In the genomic region with DNA sequence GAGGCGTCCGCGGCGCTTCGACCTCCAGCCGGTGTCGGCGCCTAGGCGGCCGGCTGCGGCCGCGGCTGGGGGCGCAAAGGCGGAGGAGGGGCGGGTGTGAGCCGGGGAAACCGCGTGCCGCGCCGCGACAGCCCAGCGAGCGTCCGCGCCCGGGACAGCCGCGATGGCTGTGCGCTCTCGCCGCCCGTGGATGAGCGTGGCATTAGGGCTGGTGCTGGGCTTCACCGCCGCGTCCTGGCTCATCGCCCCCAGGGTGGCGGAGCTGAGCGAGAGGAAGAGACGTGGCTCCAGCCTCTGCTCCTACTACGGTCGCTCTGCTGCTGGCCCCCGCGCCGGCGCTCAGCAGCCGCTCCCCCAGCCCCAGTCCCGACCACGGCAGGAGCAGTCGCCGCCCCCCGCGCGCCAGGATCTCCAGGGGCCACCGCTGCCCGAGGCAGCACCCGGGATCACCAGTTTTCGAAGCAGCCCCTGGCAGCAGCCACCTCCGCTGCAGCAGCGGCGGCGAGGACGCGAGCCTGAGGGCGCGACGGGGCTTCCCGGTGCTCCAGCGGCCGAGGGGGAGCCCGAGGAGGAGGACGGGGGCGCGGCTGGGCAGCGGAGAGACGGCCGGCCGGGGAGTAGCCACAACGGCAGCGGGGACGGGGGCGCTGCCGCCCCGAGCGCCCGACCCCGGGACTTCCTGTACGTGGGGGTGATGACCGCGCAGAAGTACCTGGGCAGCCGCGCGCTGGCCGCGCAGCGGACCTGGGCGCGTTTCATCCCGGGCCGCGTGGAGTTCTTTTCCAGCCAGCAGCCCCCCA, we compare ENCODE assay signal across 8 cellular contexts. TPM values are rescaled to one million over a fixed set of nuclear protein-coding genes. Genes with fewer than 3 reads are reported as not detected.
DNase-seq lines count a peak whose midpoint lies in the region; ATAC-seq and TF ChIP-seq lines count a peak whose summit lies in the region.

No MANE protein-coding gene starts in this region.

- no peaks in the 10 kb centered on the region for H3K9me3 ChIP-seq in heart left ventricle

- intact Hi-C loops in heart left ventricle (cut with DNase I): loop anchor here in 8 of 10 donors (5.0 to 10.0 kb wide), 6 partner anchors 237 to 1510 kb away; partner anchors contain the start of gene CDC42SE2 (in 1 of the 8)

- H3K27me3 Mint-ChIP-seq in activated T-cell treated with anti-CD3 and anti-CD28 coated beads, Interleukin-2, amount 50 U/mL, for 72 hours (ENCODE audit: low read depth): peaks cover 50% of the 10 kb centered on the region
- peaks cover 55% of the 10 kb centered on the region for H3K27me3 Mint-ChIP-seq in progenitor cell of endocrine pancreas

- H3K27ac ChIP-seq in heart left ventricle: peak overlapping the region; percentile 15 to 89 (median 73)

- peaks cover 0 to 33% (median 12%) of the 10 kb centered on the region in 12 donors for H3K4me1 ChIP-seq in heart left ventricle

- peak overlapping the region in 1 of 2 donors; percentile 88 for H3K4me3 Mint-ChIP-seq in activated T-cell treated with anti-CD3 and anti-CD28 coated beads, Interleukin-2, amount 50 U/mL, for 72 hours
- peak overlapping the region; percentile 79 for H3K4me3 Mint-ChIP-seq in progenitor cell of endocrine pancreas (ENCODE audit: low read depth)

- ATAC-seq in HG03045 (IDR thresholded peaks at IDR 0.05; ENCODE audit: unreplicated experiment): peak; percentile 36
- peak; percentile 58 to 64 for ATAC-seq in activated T-cell treated with anti-CD3 and anti-CD28 coated beads, Interleukin-2, amount 50 U/mL, for 72 hours (replicated peaks in 1 of 2)
- ATAC-seq in heart left ventricle: peak in 2 of 4 donors; percentile 42 to 54

- H3K4me3 ChIP-seq in heart left ventricle: peak overlapping the region; percentile 64 to 85 (median 72)

- DNase-seq in stimulated activated CD4-positive, alpha-beta T cell treated with anti-CD3 and anti-CD28 coated beads, Interleukin-12 subunit alpha, Interleukin-12 subunit beta, amount 100 ng/mL, for 4 hours: peak; percentile 2
- no peak for DNase-seq in stimulated activated CD4-positive, alpha-beta T cell treated with anti-CD3 and anti-CD28 coated beads, Interleukin-1b, Interleukin-23, amount 100 ng/mL, for 48 hours
- peak; percentile 1 for DNase-seq in activated T-cell treated with anti-CD3 and anti-CD28 coated beads, Interleukin-2, amount 50 U/mL, for 72 hours
- DNase-seq in heart left ventricle (peak in 4 of 5 donors; percentile 18 to 69 (median 24)), progenitor cell of endocrine pancreas (ENCODE audit: low spot score, unreplicated experiment) (peak; percentile 18), NCI-H524 (lab: John Stamatoyannopoulos, UW) (no peak), NCI-H2171 (lab: John Stamatoyannopoulos, UW) (no peak)

- H3K9me3 Mint-ChIP-seq in activated T-cell treated with anti-CD3 and anti-CD28 coated beads, Interleukin-2, amount 50 U/mL, for 72 hours: no peaks in the 10 kb centered on the region
- H3K9me3 Mint-ChIP-seq in progenitor cell of endocrine pancreas (ENCODE audit: low read depth): no peaks in the 10 kb centered on the region

- TF ChIP-seq CTCF in heart left ventricle (IDR thresholded peaks at IDR 0.05): no peak
- no peak for TF ChIP-seq CTCF in progenitor cell of endocrine pancreas (IDR thresholded peaks at IDR 0.05; ENCODE audit: unreplicated experiment)

- H3K27ac Mint-ChIP-seq in activated T-cell treated with anti-CD3 and anti-CD28 coated beads, Interleukin-2, amount 50 U/mL, for 72 hours: no peak overlapping the region
- no peak overlapping the region for H3K27ac Mint-ChIP-seq in progenitor cell of endocrine pancreas

- peaks cover 16% of the 10 kb centered on the region for H3K4me1 Mint-ChIP-seq in activated T-cell treated with anti-CD3 and anti-CD28 coated beads, Interleukin-2, amount 50 U/mL, for 72 hours (ENCODE audit: low read depth)
- peaks cover 7% of the 10 kb centered on the region for H3K4me1 Mint-ChIP-seq in progenitor cell of endocrine pancreas (ENCODE audit: low read depth)

- H3K36me3 Mint-ChIP-seq in activated T-cell treated with anti-CD3 and anti-CD28 coated beads, Interleukin-2, amount 50 U/mL, for 72 hours (ENCODE audit: insufficient read depth in 2 of 2): peaks cover 0 to 7% of the 10 kb centered on the region in 2 donors
- H3K36me3 Mint-ChIP-seq in progenitor cell of endocrine pancreas (ENCODE audit: insufficient read depth): no peaks in the 10 kb centered on the region

- no peak for TF ChIP-seq POLR2A in heart left ventricle (IDR thresholded peaks at IDR 0.05)

- peaks cover 0 to 12% (median 0%) of the 10 kb centered on the region in 9 donors for H3K36me3 ChIP-seq in heart left ventricle

- H3K27me3 ChIP-seq in heart left ventricle: peaks cover 0 to 34% (median 0%) of the 10 kb centered on the region in 9 donors

- WGBS in heart left ventricle, 4 donors: 1% methylated on average over 16 to 103 of the region's 103 CpGs

RNA-seq across cellular contexts. Expression of gene CHSY3, which starts 0.6 kb away (rescaled TPM):
- total RNA-seq in activated T-cell treated with anti-CD3 and anti-CD28 coated beads, Interleukin-2, amount 50 U/mL, for 72 hours: not detected
- total RNA-seq in heart left ventricle (1 to 10 TPM in 6 of 9 donors, under 1 TPM in 3; 0.52 to 2.9 (median 1.1) TPM), progenitor cell of endocrine pancreas (0.84 and 1.3 TPM in 2 replicates)
- under 1 TPM; 0.04 to 0.71 TPM for polyA plus RNA-seq in heart left ventricle

Comparison
In these comparisons a context has a peak if more than half of its experiments do, and no peak if none do; other contexts are left out.
1. DNase-seq: peak in stimulated activated CD4-positive, alpha-beta T cell treated with anti-CD3 and anti-CD28 coated beads, Interleukin-12 subunit alpha, Interleukin-12 subunit beta, amount 100 ng/mL, for 4 hours (single experiment), activated T-cell treated with anti-CD3 and anti-CD28 coated beads, Interleukin-2, amount 50 U/mL, for 72 hours (2 of 2), heart left ventricle (4 of 5) and progenitor cell of endocrine pancreas (single experiment); none in stimulated activated CD4-positive, alpha-beta T cell treated with anti-CD3 and anti-CD28 coated beads, Interleukin-1b, Interleukin-23, amount 100 ng/mL, for 48 hours (single experiment), NCI-H524 (0 of 2) and NCI-H2171 (single experiment).